Comparison of ENCODE assay signal across 13 cellular contexts in genomic region chr7:157712666-157713235, GRCh38.
"Had no signal": no experiment of that assay in that cellular context is flagged by ENCODE, and none has a peak within 500 bp of the region (broad histone marks: within the 10 kb centered on the region; RNA-seq: fewer than 3 reads in every experiment).

No MANE protein-coding gene starts in this region.

- H3K4me3 ChIP-seq: ascending aorta, breast epithelium, lung, right lobe of liver, suprapubic skin had no signal

- H3K4me1 ChIP-seq: ascending aorta, breast epithelium, right lobe of liver, suprapubic skin had no signal

- H3K9me3 ChIP-seq: ascending aorta, right lobe of liver, suprapubic skin had no signal

- DNase-seq: activated CD4-positive, alpha-beta T cell treated with anti-CD3 and anti-CD28 coated beads for 36 hours; activated CD8-positive, alpha-beta T cell treated with anti-CD3 and anti-CD28 coated beads for 36 hours; activated naive CD8-positive, alpha-beta T cell treated with anti-CD3 and anti-CD28 coated beads, Interleukin-2, amount 50 U/mL, for 24 hours; activated T-cell treated with anti-CD3 and anti-CD28 coated beads, Interleukin-2, amount 50 U/mL, for 72 hours; left cardiac atrium; nephron progenitor cell; right lobe of liver; T-cell; T1000 had no signal

- H3K27me3 ChIP-seq: ascending aorta, right lobe of liver had no signal

- H3K36me3 ChIP-seq: ascending aorta, breast epithelium, right lobe of liver, suprapubic skin had no signal

- H3K27ac ChIP-seq: ascending aorta, breast epithelium, right lobe of liver, suprapubic skin had no signal
